In the genomic region with DNA sequence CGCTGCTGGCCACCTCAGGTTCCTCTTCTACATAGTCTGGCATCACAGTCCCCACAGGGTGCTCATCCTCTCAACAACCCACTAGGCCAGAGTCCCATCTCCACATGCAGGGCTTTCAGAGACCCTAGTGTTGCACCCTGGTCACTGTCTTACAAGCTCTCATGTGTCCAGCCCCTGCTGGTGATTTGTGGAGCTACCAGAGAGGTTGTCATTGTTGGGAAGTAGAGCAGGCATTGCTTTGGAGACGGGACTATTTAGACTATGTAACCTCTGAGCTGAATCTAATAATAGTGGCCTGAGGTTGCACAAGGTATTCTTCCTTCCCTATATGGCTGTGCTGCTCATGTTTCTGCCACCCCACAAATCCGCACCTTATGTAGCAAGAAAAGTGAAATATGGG, we compare ENCODE assay signal across 1 cellular context.
TF ChIP-seq lines count a peak whose summit lies in the region.

No MANE protein-coding gene starts in this region.

TF ChIP-seq in H1, 55 proteins besides CTCF, POLR2A, EP300 and RAD21:
- TF ChIP-seq SAP30 (IDR thresholded peaks at IDR 0.05; ENCODE audit: insufficient read depth, insufficient replicate concordance, low read length) (no peak), TBP (IDR thresholded peaks at IDR 0.05; ENCODE audit: low read depth, low read length) (no peak), CBX5 (IDR thresholded peaks at IDR 0.05; ENCODE audit: low read depth, low read length) (no peak), CREB1 (IDR thresholded peaks at IDR 0.05) (no peak)
